Comparison of ENCODE assay signal across 8 cellular contexts in the genomic region with DNA sequence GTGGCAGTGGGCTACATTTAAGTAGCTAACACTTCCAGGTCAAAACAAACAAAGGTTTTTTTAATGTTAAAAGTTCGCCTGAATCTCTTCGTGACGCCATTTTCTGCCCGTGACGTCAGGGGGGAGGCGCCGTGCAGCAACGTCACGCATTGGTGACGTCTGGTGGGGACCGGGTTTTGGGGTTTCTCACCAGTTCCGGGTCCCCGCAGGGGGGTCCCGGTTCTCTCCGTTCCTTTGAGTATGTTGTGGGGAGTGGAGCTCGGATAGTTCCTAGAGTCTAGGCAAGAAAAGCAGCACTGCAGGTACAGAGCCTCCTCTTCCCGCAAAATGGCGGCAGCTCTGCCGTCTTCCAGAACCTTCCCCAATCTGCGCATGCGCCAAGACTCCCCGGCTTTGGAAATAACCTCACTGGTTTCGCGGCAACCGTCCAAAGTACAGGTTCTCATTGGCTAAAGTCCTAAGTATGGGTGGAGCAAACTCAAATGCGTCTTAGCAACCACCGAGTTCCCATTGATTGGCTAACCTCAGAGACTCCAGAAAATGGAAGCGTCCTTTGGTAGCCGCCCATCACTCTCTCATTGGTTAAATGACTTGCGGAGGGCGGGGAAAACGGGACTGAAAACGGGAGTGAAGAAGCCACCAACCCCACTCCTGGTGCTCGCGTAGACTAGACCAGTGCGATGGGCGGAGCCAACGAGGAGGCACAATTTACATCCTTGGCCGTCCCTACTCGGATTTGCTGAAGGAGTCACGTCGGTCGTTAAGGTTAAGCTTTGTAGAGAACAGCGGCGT. TPM values are rescaled to one million over a fixed set of nuclear protein-coding genes. Genes with fewer than 3 reads are reported as not detected.
DNase-seq lines count a peak whose midpoint lies in the region; ATAC-seq lines count a peak whose summit lies in the region.

A gene (minus strand): TSS at position 341 of the 792 bp plus-strand sequence.

- peak within 1 kb of the TSS; percentile 99 to 100 for H3K27ac Mint-ChIP-seq in activated naive CD4-positive, alpha-beta T cell treated with anti-CD3 and anti-CD28 coated beads, Interleukin-2, amount 50 U/mL, for 72 hours

- H3K27ac ChIP-seq in temporal lobe (ENCODE audit: low read depth, low read length): peak within 1 kb of the TSS; percentile 100

- H3K9me3 Mint-ChIP-seq in activated naive CD4-positive, alpha-beta T cell treated with anti-CD3 and anti-CD28 coated beads, Interleukin-2, amount 50 U/mL, for 72 hours: no peaks in the 10 kb centered on the region

- DNase-seq in NCI-H1092 treated with DMSO at 0.1 percent for 48 hours (lab: John Stamatoyannopoulos, UW) (peak; percentile 100), SKM-1 (lab: John Stamatoyannopoulos, UW; ENCODE audit: unreplicated experiment) (peak; percentile 70), glomerular endothelial cell (ENCODE audit: extremely low read depth, low read depth, low spot score) (peak; percentile 100), occipital lobe (lab: John Stamatoyannopoulos, UW) (peak; percentile 99)
- peak; percentile 99 for DNase-seq in activated naive CD4-positive, alpha-beta T cell treated with anti-CD3 and anti-CD28 coated beads, Interleukin-2, amount 50 U/mL, for 72 hours (ENCODE audit: low spot score in 2 of 2)

- peak; percentile 94 for ATAC-seq in HG02610 (IDR thresholded peaks at IDR 0.05; ENCODE audit: unreplicated experiment)
- ATAC-seq in activated naive CD4-positive, alpha-beta T cell treated with anti-CD3 and anti-CD28 coated beads, Interleukin-2, amount 50 U/mL, for 72 hours: peak; percentile 90 to 95

- peaks cover 32 to 39% of the 10 kb centered on the region in 2 donors for H3K36me3 Mint-ChIP-seq in activated naive CD4-positive, alpha-beta T cell treated with anti-CD3 and anti-CD28 coated beads, Interleukin-2, amount 50 U/mL, for 72 hours

- peak within 1 kb of the TSS; percentile 89 for H3K4me3 ChIP-seq in GM08714 (ENCODE audit: low read length)

RNA-seq across cellular contexts. Expression of the gene that starts here (rescaled TPM):
- 10 to 100 TPM; 63.5 to 97.7 TPM for total RNA-seq in activated naive CD4-positive, alpha-beta T cell treated with anti-CD3 and anti-CD28 coated beads, Interleukin-2, amount 50 U/mL, for 72 hours
- total RNA-seq in glomerular endothelial cell (59.1 and 65.2 TPM in 2 replicates), occipital lobe (78.6 TPM), temporal lobe (66.6 TPM)

Comparison
In these comparisons a context has a peak if more than half of its experiments do, and no peak if none do; other contexts are left out.
1. Peak in every context shown above with its lines: DNase-seq, ATAC-seq, H3K4me3 ChIP-seq and H3K27ac ChIP-seq.